In genomic region chr17:76547183-76547641, GRCh38 we compare ENCODE assay signal across 2 cellular contexts.
TF ChIP-seq lines count a peak whose summit lies in the region.

No MANE protein-coding gene starts in this region.

TF ChIP-seq in WTC11, 78 proteins besides CTCF, POLR2A, EP300 and RAD21 (continued from another document):
- TF ChIP-seq, protein P1, sequence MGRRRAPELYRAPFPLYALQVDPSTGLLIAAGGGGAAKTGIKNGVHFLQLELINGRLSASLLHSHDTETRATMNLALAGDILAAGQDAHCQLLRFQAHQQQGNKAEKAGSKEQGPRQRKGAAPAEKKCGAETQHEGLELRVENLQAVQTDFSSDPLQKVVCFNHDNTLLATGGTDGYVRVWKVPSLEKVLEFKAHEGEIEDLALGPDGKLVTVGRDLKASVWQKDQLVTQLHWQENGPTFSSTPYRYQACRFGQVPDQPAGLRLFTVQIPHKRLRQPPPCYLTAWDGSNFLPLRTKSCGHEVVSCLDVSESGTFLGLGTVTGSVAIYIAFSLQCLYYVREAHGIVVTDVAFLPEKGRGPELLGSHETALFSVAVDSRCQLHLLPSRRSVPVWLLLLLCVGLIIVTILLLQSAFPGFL (CRISPR knock-in tag; IDR thresholded peaks at IDR 0.05; ENCODE audit: borderline replicate concordance): no peak
- TF ChIP-seq FOXP1 (CRISPR knock-in tag; IDR thresholded peaks at IDR 0.05; ENCODE audit: borderline replicate concordance): no peak
- TF ChIP-seq, protein P2, sequence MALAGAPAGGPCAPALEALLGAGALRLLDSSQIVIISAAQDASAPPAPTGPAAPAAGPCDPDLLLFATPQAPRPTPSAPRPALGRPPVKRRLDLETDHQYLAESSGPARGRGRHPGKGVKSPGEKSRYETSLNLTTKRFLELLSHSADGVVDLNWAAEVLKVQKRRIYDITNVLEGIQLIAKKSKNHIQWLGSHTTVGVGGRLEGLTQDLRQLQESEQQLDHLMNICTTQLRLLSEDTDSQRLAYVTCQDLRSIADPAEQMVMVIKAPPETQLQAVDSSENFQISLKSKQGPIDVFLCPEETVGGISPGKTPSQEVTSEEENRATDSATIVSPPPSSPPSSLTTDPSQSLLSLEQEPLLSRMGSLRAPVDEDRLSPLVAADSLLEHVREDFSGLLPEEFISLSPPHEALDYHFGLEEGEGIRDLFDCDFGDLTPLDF (CRISPR knock-in tag; IDR thresholded peaks at IDR 0.05): no peak
- TF ChIP-seq, protein P3, sequence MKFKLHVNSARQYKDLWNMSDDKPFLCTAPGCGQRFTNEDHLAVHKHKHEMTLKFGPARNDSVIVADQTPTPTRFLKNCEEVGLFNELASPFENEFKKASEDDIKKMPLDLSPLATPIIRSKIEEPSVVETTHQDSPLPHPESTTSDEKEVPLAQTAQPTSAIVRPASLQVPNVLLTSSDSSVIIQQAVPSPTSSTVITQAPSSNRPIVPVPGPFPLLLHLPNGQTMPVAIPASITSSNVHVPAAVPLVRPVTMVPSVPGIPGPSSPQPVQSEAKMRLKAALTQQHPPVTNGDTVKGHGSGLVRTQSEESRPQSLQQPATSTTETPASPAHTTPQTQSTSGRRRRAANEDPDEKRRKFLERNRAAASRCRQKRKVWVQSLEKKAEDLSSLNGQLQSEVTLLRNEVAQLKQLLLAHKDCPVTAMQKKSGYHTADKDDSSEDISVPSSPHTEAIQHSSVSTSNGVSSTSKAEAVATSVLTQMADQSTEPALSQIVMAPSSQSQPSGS (CRISPR knock-in tag; IDR thresholded peaks at IDR 0.05; ENCODE audit: borderline replicate concordance, low read depth): no peak
- no peak for TF ChIP-seq ZNF423 (CRISPR knock-in tag; IDR thresholded peaks at IDR 0.05)
- no peak for TF ChIP-seq IRF2 (CRISPR knock-in tag; IDR thresholded peaks at IDR 0.05; ENCODE audit: borderline replicate concordance, low read depth)
- TF ChIP-seq, protein P4, sequence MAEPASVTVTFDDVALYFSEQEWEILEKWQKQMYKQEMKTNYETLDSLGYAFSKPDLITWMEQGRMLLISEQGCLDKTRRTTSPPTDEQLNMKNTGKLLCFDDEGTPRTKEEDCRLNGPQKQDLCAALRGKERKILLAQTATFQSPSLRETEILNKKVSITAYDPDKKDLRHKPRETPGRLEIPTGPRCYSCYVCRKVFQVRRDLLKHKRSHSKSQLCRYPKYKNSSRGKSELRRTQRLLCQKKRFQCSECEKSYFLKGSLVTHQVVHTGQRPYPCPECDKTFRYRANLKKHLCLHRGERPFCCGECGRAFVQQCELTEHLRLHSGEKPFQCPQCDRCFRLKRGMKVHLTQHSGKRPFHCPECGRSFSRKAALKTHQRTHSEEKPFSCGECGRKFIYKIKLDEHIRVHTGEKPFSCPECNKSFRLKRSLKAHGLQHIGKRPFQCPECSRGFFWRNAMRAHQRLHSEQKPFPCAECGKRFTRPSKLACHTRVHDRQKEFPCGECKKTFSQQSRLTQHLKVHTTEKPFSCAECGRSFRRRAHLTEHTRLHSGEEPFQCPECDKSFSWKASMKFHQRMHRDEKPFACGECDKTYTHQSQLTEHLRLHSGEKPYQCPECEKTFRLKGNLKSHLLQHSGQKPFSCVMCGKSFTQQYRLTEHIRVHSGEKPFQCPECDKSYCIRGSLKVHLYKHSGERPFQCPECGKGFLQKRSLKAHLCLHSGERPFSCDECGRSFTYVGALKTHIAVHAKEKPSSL (CRISPR knock-in tag; conservative IDR thresholded peaks at IDR 0.05): no peak
- no peak for TF ChIP-seq RORB (CRISPR knock-in tag; IDR thresholded peaks at IDR 0.05)
- no peak for TF ChIP-seq CREB1 (CRISPR knock-in tag; IDR thresholded peaks at IDR 0.05)
- TF ChIP-seq, protein P5, sequence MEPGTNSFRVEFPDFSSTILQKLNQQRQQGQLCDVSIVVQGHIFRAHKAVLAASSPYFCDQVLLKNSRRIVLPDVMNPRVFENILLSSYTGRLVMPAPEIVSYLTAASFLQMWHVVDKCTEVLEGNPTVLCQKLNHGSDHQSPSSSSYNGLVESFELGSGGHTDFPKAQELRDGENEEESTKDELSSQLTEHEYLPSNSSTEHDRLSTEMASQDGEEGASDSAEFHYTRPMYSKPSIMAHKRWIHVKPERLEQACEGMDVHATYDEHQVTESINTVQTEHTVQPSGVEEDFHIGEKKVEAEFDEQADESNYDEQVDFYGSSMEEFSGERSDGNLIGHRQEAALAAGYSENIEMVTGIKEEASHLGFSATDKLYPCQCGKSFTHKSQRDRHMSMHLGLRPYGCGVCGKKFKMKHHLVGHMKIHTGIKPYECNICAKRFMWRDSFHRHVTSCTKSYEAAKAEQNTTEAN (CRISPR knock-in tag; IDR thresholded peaks at IDR 0.05): no peak
- no peak for TF ChIP-seq ZNF671 (CRISPR knock-in tag; IDR thresholded peaks at IDR 0.05)

TF ChIP-seq in liver, 16 proteins besides CTCF, POLR2A, EP300 and RAD21 (continued from another document):
- TF ChIP-seq ZBTB33 (IDR thresholded peaks at IDR 0.05) (no peak), HNF4G (IDR thresholded peaks at IDR 0.05) (no peak), YY1 (IDR thresholded peaks at IDR 0.05) (no peak), ATF3 (IDR thresholded peaks at IDR 0.05) (no peak)
